Comparison of ENCODE assay signal across 8 cellular contexts in the genomic region with DNA sequence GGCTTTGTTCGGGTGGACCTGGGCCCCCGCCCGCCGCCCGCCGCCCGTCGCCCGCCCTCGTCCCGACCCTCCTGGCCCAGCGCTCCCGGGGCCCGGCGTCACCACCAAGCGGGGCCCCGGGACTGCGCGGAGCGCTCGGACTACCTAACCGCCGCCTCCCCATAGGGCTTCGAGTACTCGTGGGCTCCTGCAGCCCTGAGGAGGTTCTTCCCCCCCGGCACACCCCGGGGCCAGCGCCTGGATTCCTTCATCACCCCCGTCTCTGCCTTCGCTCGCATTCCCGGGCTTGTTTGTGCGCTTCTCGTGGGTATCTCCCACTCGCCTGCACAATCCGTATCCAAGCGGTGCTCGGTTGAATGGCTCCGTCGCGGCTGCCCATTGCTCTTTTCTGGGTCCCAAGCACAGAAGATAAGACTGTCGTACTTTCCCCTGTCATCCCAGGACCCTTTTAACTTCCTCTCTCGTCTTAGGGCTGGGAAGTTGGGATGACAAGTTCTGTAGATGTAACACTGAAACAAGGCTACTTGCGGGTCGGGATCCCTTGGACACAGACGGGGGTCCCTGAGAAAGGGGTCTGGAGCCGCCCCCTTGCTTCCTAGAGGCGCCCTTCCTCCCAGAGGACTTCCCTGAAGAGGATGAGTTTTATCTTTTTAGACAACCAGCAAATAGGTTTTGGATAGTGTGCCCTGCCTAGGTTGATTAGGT. TPM values are rescaled to one million over a fixed set of nuclear protein-coding genes. Genes with fewer than 3 reads are reported as not detected.
DNase-seq lines count a peak whose midpoint lies in the region; ATAC-seq and TF ChIP-seq lines count a peak whose summit lies in the region.

No MANE protein-coding gene starts in this region.

- H3K27ac ChIP-seq in HUES48 (ENCODE audit: low read depth, low read length) = peak overlapping the region; percentile 60

- H3K4me1 ChIP-seq in HUES48 (ENCODE audit: control insufficient read depth, insufficient read depth, low read length) = peaks cover 11% of the 10 kb centered on the region

- DNase-seq in DMS79 (lab: John Stamatoyannopoulos, UW) (peak; percentile 5), DMS79 treated with DMSO at 0.1 percent for 48 hours (lab: John Stamatoyannopoulos, UW) (no peak), fibroblast of mammary gland (ENCODE audit: low read depth) (no peak), natural killer cell (no peak), HCEC 1CT (no peak)
- no peak for DNase-seq in activated CD4-positive, alpha-beta T cell treated with anti-CD3 and anti-CD28 coated beads, Interleukin-2, amount 10 ng/mL, durations not matched to agents 24 days and 14 days

- H3K27me3 Mint-ChIP-seq in activated CD4-positive, alpha-beta T cell treated with anti-CD3 and anti-CD28 coated beads, Interleukin-2, amount 10 ng/mL, durations not matched to agents 24 days and 14 days = no peaks in the 10 kb centered on the region
- H3K27me3 Mint-ChIP-seq in natural killer cell (ENCODE audit: low read depth in 2 of 2) = no peaks in the 10 kb centered on the region

- H3K27me3 ChIP-seq in HUES48 (ENCODE audit: control insufficient read depth, insufficient read depth, low read length) = no peaks in the 10 kb centered on the region

- H3K9ac ChIP-seq in HUES48 (ENCODE audit: low read depth, low read length) = peak overlapping the region; percentile 40; the same call in 1 of the 2 replicates

- H3K27ac Mint-ChIP-seq in activated CD4-positive, alpha-beta T cell treated with anti-CD3 and anti-CD28 coated beads, Interleukin-2, amount 10 ng/mL, durations not matched to agents 24 days and 14 days = peak overlapping the region; percentile 92
- peak overlapping the region; percentile 72 to 92 for H3K27ac Mint-ChIP-seq in natural killer cell

- H3K4me1 Mint-ChIP-seq in activated CD4-positive, alpha-beta T cell treated with anti-CD3 and anti-CD28 coated beads, Interleukin-2, amount 10 ng/mL, durations not matched to agents 24 days and 14 days = peaks cover 18% of the 10 kb centered on the region
- H3K4me1 Mint-ChIP-seq in natural killer cell = peaks cover 30 to 34% of the 10 kb centered on the region in 2 donors

- H3K4me3 ChIP-seq in HUES48 (ENCODE audit: low read depth, low read length) = peak overlapping the region; percentile 92
- H3K4me3 ChIP-seq in fibroblast of mammary gland (ENCODE audit: control insufficient read depth, low read depth, low read length) = peak overlapping the region; percentile 75

- intact Hi-C loops in activated CD4-positive, alpha-beta T cell treated with anti-CD3 and anti-CD28 coated beads, Interleukin-2, amount 10 ng/mL, durations not matched to agents 24 days and 14 days (cut with micrococcal nuclease) = loop anchor here (1.0 to 2.0 kb wide), 5 partner anchors 24 to 214 kb away; a partner anchor contains a TSS
- intact Hi-C loops in natural killer cell (cut with micrococcal nuclease) = loop anchor here (5.0 kb wide), 1 partner anchor 90 kb away; a partner anchor contains a TSS

- H3K36me3 ChIP-seq in HUES48 (ENCODE audit: control insufficient read depth, insufficient read depth, low read length) = peaks cover 19% of the 10 kb centered on the region

- ATAC-seq in GM21529 (IDR thresholded peaks at IDR 0.05; ENCODE audit: unreplicated experiment) = peak; percentile 58
- peak; percentile 47 to 59 (median 59) for ATAC-seq in natural killer cell

- peak overlapping the region; percentile 98 for H3K4me3 Mint-ChIP-seq in activated CD4-positive, alpha-beta T cell treated with anti-CD3 and anti-CD28 coated beads, Interleukin-2, amount 10 ng/mL, durations not matched to agents 24 days and 14 days
- peak overlapping the region; percentile 96 for H3K4me3 Mint-ChIP-seq in natural killer cell

- no peaks in the 10 kb centered on the region for H3K9me3 ChIP-seq in HUES48 (ENCODE audit: control insufficient read depth, insufficient read depth, low read length)

- H3K36me3 Mint-ChIP-seq in activated CD4-positive, alpha-beta T cell treated with anti-CD3 and anti-CD28 coated beads, Interleukin-2, amount 10 ng/mL, durations not matched to agents 24 days and 14 days (ENCODE audit: low read depth) = peaks cover 13% of the 10 kb centered on the region
- no peaks in the 10 kb centered on the region for H3K36me3 Mint-ChIP-seq in natural killer cell

- no peak for TF ChIP-seq CTCF in fibroblast of mammary gland (conservative IDR thresholded peaks at IDR 0.05; ENCODE audit: control insufficient read depth, insufficient read depth, low read depth, low read length)
- no peak for TF ChIP-seq CTCF in natural killer cell (IDR thresholded peaks at IDR 0.05)

- H3K9me3 Mint-ChIP-seq in activated CD4-positive, alpha-beta T cell treated with anti-CD3 and anti-CD28 coated beads, Interleukin-2, amount 10 ng/mL, durations not matched to agents 24 days and 14 days = no peaks in the 10 kb centered on the region
- no peaks in the 10 kb centered on the region for H3K9me3 Mint-ChIP-seq in natural killer cell

RNA-seq across cellular contexts. Expression of a gene that starts 0.6 kb away (rescaled TPM):
- 23.1 and 24.1 TPM in 2 replicates for total RNA-seq in activated CD4-positive, alpha-beta T cell treated with anti-CD3 and anti-CD28 coated beads, Interleukin-2, amount 10 ng/mL, durations not matched to agents 24 days and 14 days
- 10 to 100 TPM; 15.1 to 23.6 (median 22.6) TPM for total RNA-seq in natural killer cell
